In the genomic region with DNA sequence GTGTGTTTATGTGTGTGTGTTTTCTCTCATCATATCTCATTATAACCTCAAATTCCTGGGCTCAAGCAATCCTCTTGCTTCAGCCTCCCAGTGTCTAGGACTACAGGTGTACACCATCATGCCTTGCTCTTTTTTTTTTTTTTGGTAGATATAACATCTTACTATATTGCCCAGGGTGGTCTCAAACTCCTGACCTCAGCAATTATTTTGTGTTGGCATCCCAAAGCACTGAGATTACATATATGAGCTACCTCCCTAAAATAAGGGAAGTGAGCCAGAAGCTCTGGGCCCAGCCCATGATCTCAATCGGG, we compare ENCODE assay signal across 8 cellular contexts. TPM values are rescaled to one million over a fixed set of nuclear protein-coding genes. Genes with fewer than 3 reads are reported as not detected.
DNase-seq lines count a peak whose midpoint lies in the region; ATAC-seq and TF ChIP-seq lines count a peak whose summit lies in the region.

No MANE protein-coding gene starts in this region.

- TF ChIP-seq CTCF in tibial nerve (IDR thresholded peaks at IDR 0.05) = no peak

- H3K4me1 Mint-ChIP-seq in activated T-cell treated with anti-CD3 and anti-CD28 coated beads, Interleukin-2, amount 50 U/mL, for 24 hours (ENCODE audit: low read depth) = peaks cover 27% of the 10 kb centered on the region

- H3K4me1 ChIP-seq in tibial nerve = peaks cover 0 to 20% (median 13%) of the 10 kb centered on the region in 4 donors

- H3K27ac ChIP-seq in angular gyrus (ENCODE audit: low read depth, low read length) (peak overlapping the region; percentile 78), tibial nerve (peak overlapping the region; percentile 53 to 88 (median 75))

- no peak for TF ChIP-seq EP300 in tibial nerve (IDR thresholded peaks at IDR 0.05)

- H3K27me3 Mint-ChIP-seq in activated T-cell treated with anti-CD3 and anti-CD28 coated beads, Interleukin-2, amount 50 U/mL, for 24 hours = peaks cover 31% of the 10 kb centered on the region

- H3K27ac Mint-ChIP-seq in activated T-cell treated with anti-CD3 and anti-CD28 coated beads, Interleukin-2, amount 50 U/mL, for 24 hours = peak overlapping the region; percentile 93

- no peak for TF ChIP-seq POLR2A in tibial nerve (IDR thresholded peaks at IDR 0.05)

- peaks cover 0 to 5% of the 10 kb centered on the region in 2 donors for H3K27me3 ChIP-seq in tibial nerve

- H3K4me3 ChIP-seq in tibial nerve = peak overlapping the region; percentile 52 to 83 (median 66)

- 0% methylated on average over 1 of the region's 1 CpG for WGBS in tibial nerve, 2 donors

- no peak for DNase-seq in activated T-cell treated with anti-CD3 and anti-CD28 coated beads, Interleukin-2, amount 50 U/mL, for 24 hours
- DNase-seq in activated T-cell treated with anti-CD3 and anti-CD28 coated beads, Interleukin-2, amount 50 U/mL, for 1 hour = no peak
- DNase-seq in left lobe of liver (ENCODE audit: low spot score) = no peak
- no peak for DNase-seq in tibial nerve (ENCODE audit: low spot score in 2 of 2)
- DNase-seq in superior temporal gyrus (ENCODE audit: extremely low spot score) = no peak

- H3K9me3 ChIP-seq in tibial nerve = peaks cover 0 to 51% (median 5%) of the 10 kb centered on the region in 4 donors

- ATAC-seq in left lobe of liver (peak; percentile 56), GM19351 (IDR thresholded peaks at IDR 0.05; ENCODE audit: unreplicated experiment) (no peak), HG02840 (IDR thresholded peaks at IDR 0.05; ENCODE audit: low FRiP score, unreplicated experiment) (no peak)

- H3K9me3 Mint-ChIP-seq in activated T-cell treated with anti-CD3 and anti-CD28 coated beads, Interleukin-2, amount 50 U/mL, for 24 hours = peaks cover 51% of the 10 kb centered on the region

- peaks cover 55% of the 10 kb centered on the region for H3K36me3 Mint-ChIP-seq in activated T-cell treated with anti-CD3 and anti-CD28 coated beads, Interleukin-2, amount 50 U/mL, for 24 hours (ENCODE audit: low read depth)

- H3K36me3 ChIP-seq in tibial nerve = peaks cover 0 to 35% (median 7%) of the 10 kb centered on the region in 3 donors

- peak overlapping the region; percentile 84 for H3K4me3 Mint-ChIP-seq in activated T-cell treated with anti-CD3 and anti-CD28 coated beads, Interleukin-2, amount 50 U/mL, for 24 hours

RNA-seq across cellular contexts. Expression of a gene that starts 0.4 kb away (rescaled TPM):
- total RNA-seq in left lobe of liver (2.2 TPM), tibial nerve (10 to 100 TPM in 1 of 4 donors, 1 to 10 TPM in 3; 7.3 to 10.6 (median 7.9) TPM)

RNA-seq across cellular contexts. Expression of a gene that starts 31.2 kb away (rescaled TPM):
- 2.6 TPM for total RNA-seq in left lobe of liver
- total RNA-seq in tibial nerve = 1 to 10 TPM; 5.1 to 7.6 (median 6.0) TPM

RNA-seq across cellular contexts. Expression of a gene that starts 39.5 kb away (rescaled TPM):
- total RNA-seq in left lobe of liver (22.1 TPM), tibial nerve (10 to 100 TPM; 68.4 to 94.3 (median 85.1) TPM)

RNA-seq across cellular contexts. Expression of a gene that starts 43.5 kb away (rescaled TPM):
- total RNA-seq in left lobe of liver = 1.2 TPM
- 10 to 100 TPM in 3 of 4 donors, 1 to 10 TPM in 1; 4.8 to 20.6 (median 18.8) TPM for total RNA-seq in tibial nerve

RNA-seq across cellular contexts. Expression of a gene that starts 43.5 kb away (rescaled TPM):
- total RNA-seq in left lobe of liver (0.78 TPM), tibial nerve (1 to 10 TPM in 2 of 4 donors, under 1 TPM in 2; 0.78 to 1.8 (median 1.1) TPM)
